ENCODE assay signal across 8 cellular contexts in the genomic region with DNA sequence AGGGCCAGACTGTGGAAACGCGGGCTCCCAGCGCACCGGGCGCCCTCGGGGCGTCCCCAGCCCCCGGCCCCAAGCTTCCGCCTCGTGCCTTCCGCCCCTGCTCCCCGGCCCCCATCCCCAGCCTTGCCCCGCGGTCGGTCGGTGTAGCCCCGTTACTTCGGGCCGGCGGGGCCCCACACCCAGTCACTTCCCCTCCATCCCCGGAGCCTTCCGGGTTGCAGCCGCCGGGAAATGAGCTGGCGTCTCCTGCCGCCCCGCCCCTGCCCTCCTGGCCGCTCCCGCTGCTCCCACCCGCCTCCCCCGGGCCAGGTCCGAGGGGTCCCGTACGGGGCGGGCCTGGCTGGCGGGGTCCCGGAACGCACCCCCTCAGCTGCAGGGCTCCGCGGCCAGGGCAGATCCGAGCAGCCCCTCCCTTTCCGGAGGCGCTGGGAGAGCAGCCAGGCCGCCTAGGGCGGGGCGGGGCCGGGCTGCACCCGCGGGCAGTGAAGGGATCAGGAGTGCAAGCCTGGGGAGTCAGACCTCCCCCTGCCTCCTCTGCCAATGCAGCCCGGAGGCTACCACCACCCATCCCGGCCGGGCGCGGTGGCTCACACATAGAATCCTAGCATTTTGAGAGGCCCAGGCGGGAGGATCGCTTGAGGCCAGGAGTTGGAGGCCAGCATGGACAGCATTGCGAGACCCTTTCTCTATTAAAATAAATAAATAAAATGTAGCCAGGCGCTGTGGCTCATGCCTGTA. TPM values are rescaled to one million over a fixed set of nuclear protein-coding genes. Genes with fewer than 3 reads are reported as not detected.
A peak's percentile ranks its signal among the peaks of the same experiment; 100 is the strongest.
DNase-seq lines count a peak whose midpoint lies in the region; ATAC-seq and TF ChIP-seq lines count a peak whose summit lies in the region.

No MANE protein-coding gene starts in this region.

- H3K4me3 ChIP-seq in BLaER1 treated with 17β-estradiol and CSF1 and Interleukin-3, amounts not matched to agents 10 nM and 100 nM = peak overlapping the region; percentile 68 to 88 (median 82)
- H3K4me3 ChIP-seq in fibroblast of villous mesenchyme (ENCODE audit: low read depth, low read length) = peak overlapping the region; percentile 78
- H3K4me3 ChIP-seq in thymus (ENCODE audit: low read length) = peak overlapping the region; percentile 77

- peaks cover 37 to 63% (median 53%) of the 10 kb centered on the region in 10 experiments for H3K4me1 ChIP-seq in BLaER1 treated with 17β-estradiol and CSF1 and Interleukin-3, amounts not matched to agents 10 nM and 100 nM
- peaks cover 31% of the 10 kb centered on the region for H3K4me1 ChIP-seq in thymus (ENCODE audit: control insufficient read depth, insufficient read depth, low read length)

- H3K36me3 Mint-ChIP-seq in nephron progenitor cell (ENCODE audit: low read depth) = peaks cover 12% of the 10 kb centered on the region

- H3K9me3 ChIP-seq in BLaER1 treated with 17β-estradiol and CSF1 and Interleukin-3, amounts not matched to agents 10 nM and 100 nM (replicated peaks in 1 of 11) = no peaks in the 10 kb centered on the region
- no peaks in the 10 kb centered on the region for H3K9me3 ChIP-seq in thymus (ENCODE audit: control insufficient read depth)

- H3K9ac ChIP-seq in BLaER1 treated with 17β-estradiol and CSF1 and Interleukin-3, amounts not matched to agents 10 nM and 100 nM = peak overlapping the region; percentile 86 to 91 (median 88)

- H3K9me3 Mint-ChIP-seq in nephron progenitor cell = no peaks in the 10 kb centered on the region

- peaks cover 6% of the 10 kb centered on the region for H3K27me3 Mint-ChIP-seq in nephron progenitor cell (ENCODE audit: low read depth, poor library complexity)

- peaks cover 26 to 50% (median 29%) of the 10 kb centered on the region in 11 experiments; a peak in 21 of 22 replicates for H4K20me1 ChIP-seq in BLaER1 treated with 17β-estradiol and CSF1 and Interleukin-3, amounts not matched to agents 10 nM and 100 nM

- H3K4me3 Mint-ChIP-seq in nephron progenitor cell = peak overlapping the region; percentile 75

- H3K27ac Mint-ChIP-seq in nephron progenitor cell = no peak overlapping the region

- peak overlapping the region; percentile 78 to 95 (median 90) for H3K27ac ChIP-seq in BLaER1 treated with 17β-estradiol and CSF1 and Interleukin-3, amounts not matched to agents 10 nM and 100 nM
- H3K27ac ChIP-seq in thymus (ENCODE audit: low read depth) = peak overlapping the region; percentile 90

- 6% methylated on average over 58 of the region's 58 CpGs for WGBS in thymus

- H3K27me3 ChIP-seq in BLaER1 treated with 17β-estradiol and CSF1 and Interleukin-3, amounts not matched to agents 10 nM and 100 nM = no peaks in the 10 kb centered on the region
- no peaks in the 10 kb centered on the region for H3K27me3 ChIP-seq in thymus (ENCODE audit: control insufficient read depth, insufficient read depth)

- peak; percentile 52 for ATAC-seq in HG03354 (IDR thresholded peaks at IDR 0.05; ENCODE audit: poor library complexity, severe bottlenecking, unreplicated experiment)

- TF ChIP-seq POLR2A in GM19099 (IDR thresholded peaks at IDR 0.05; ENCODE audit: extremely low read depth, insufficient read length, low read depth) = peak; percentile 65

- H3K36me3 ChIP-seq in BLaER1 treated with 17β-estradiol and CSF1 and Interleukin-3, amounts not matched to agents 10 nM and 100 nM = peaks cover 21 to 27% (median 25%) of the 10 kb centered on the region in 11 experiments; a peak in 21 of 22 replicates
- peaks cover 4% of the 10 kb centered on the region for H3K36me3 ChIP-seq in thymus (ENCODE audit: control insufficient read depth, insufficient read depth)

- peak; percentile 82 for DNase-seq in RKO (ENCODE audit: low spot score)
- DNase-seq in activated effector memory CD4-positive, alpha-beta T cell treated with anti-CD3 and anti-CD28 coated beads, Interleukin-2, amount 50 U/mL, for 16 hours = peak; percentile 89
- peak; percentile 68 for DNase-seq in fibroblast of villous mesenchyme (ENCODE audit: low read depth)
- peak; percentile 59 for DNase-seq in nephron progenitor cell

- peaks cover 42% of the 10 kb centered on the region for H3K4me1 Mint-ChIP-seq in nephron progenitor cell

- peak overlapping the region; percentile 71 to 100 (median 93) for H3K4me2 ChIP-seq in BLaER1 treated with 17β-estradiol and CSF1 and Interleukin-3, amounts not matched to agents 10 nM and 100 nM

- TF ChIP-seq CTCF in fibroblast of villous mesenchyme (IDR thresholded peaks at IDR 0.05; ENCODE audit: insufficient read depth, low read depth, low read length) = no peak
- TF ChIP-seq CTCF in nephron progenitor cell (IDR thresholded peaks at IDR 0.05) = no peak

RNA-seq across cellular contexts. Expression of a gene that starts 0.7 kb away (rescaled TPM):
- total RNA-seq in fibroblast of villous mesenchyme = 186 and 241 TPM in 2 replicates
- polyA plus RNA-seq in thymus = 204 TPM

RNA-seq across cellular contexts. Expression of a gene that starts 33.2 kb away (rescaled TPM):
- 34.5 and 38.0 TPM in 2 replicates for total RNA-seq in fibroblast of villous mesenchyme
- 120 TPM for polyA plus RNA-seq in thymus

RNA-seq across cellular contexts. Expression of a gene that starts 33.5 kb away (rescaled TPM):
- total RNA-seq in fibroblast of villous mesenchyme = 101 and 170 TPM in 2 replicates
- polyA plus RNA-seq in thymus = 123 TPM

RNA-seq across cellular contexts. Expression of a gene that starts 49.5 kb away (rescaled TPM):
- total RNA-seq in fibroblast of villous mesenchyme = 158 and 160 TPM in 2 replicates
- polyA plus RNA-seq in thymus = 149 TPM

Comparison
In these comparisons a context has a peak if more than half of its experiments do, and no peak if none do; other contexts are left out.
1. Peak in every context shown above with its lines: DNase-seq, ATAC-seq, H3K4me3 ChIP-seq and H3K27ac ChIP-seq.